10 cellular contexts compared by ENCODE assay signal in the genomic region with DNA sequence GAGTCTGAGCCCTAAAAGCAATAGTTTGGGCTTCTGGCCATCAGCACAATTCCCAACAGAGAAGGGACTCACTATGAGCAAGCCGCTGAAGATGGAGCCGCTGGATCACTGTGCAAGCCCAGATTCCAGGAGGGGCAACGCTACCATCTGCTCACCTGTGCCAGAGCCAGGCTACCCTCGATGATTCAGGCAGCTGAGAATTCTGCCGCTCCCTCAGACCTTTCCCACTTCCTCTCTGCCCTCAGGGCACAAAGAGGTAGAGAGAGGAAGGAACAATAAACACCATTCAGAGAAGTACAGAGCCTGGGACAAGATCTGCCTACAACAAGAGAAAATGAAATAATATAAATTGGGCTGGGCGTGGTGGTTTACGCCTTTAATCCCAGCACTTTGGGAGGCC.
A peak's percentile ranks its signal among the peaks of the same experiment; 100 is the strongest.
DNase-seq lines count a peak whose midpoint lies in the region; FAIRE-seq and TF ChIP-seq lines count a peak whose summit lies in the region.
"Had no signal": no experiment of that assay in that cellular context is flagged by ENCODE, and none has a peak within 500 bp of the region (broad histone marks: within the 10 kb centered on the region; RNA-seq: fewer than 3 reads in every experiment).

No MANE protein-coding gene starts in this region.

- peak overlapping the region; percentile 74 for H3K4me2 ChIP-seq in PC-9
- H3K4me2 ChIP-seq in fibroblast of lung (ENCODE audit: extremely low read depth, insufficient read depth, low read length) = peak overlapping the region; percentile 3

- FAIRE-seq in H54 (lab: Jason Lieb, UNC) (peak; percentile 85), small intestine (lab: Jason Lieb, UNC) (no peak)

- TF ChIP-seq CTCF in PC-9 (conservative IDR thresholded peaks at IDR 0.05) (no peak), fibroblast of lung (conservative IDR thresholded peaks at IDR 0.05 in 1 of 2, IDR thresholded peaks at IDR 0.05 in 1 of 2; ENCODE audit: low read depth in 1 of 2, low read length in 2 of 2) (no peak)

- H2AFZ ChIP-seq in PC-9 (0 out of 2 replicates have a peak overlapping the region, but pooled peaks have one; percentile 29), fibroblast of lung (ENCODE audit: low read length) (no peak overlapping the region)

- H3K4me3 ChIP-seq in PC-9 (peak overlapping the region; percentile 49; the same call in 1 of the 2 replicates), fibroblast of lung (replicated peaks in 1 of 4; ENCODE audit: control extremely low read depth in 1 of 4, insufficient read depth in 1 of 4, low read depth in 3 of 4, low read length in 4 of 4) (no peak overlapping the region), small intestine (ENCODE audit: low read depth in 1 of 2, low read length in 2 of 2) (no peak overlapping the region)

- peaks cover 27% of the 10 kb centered on the region for H3F3A ChIP-seq in PC-9 (ENCODE audit: insufficient read depth, low read depth)

- no peaks in the 10 kb centered on the region for H3K9me2 ChIP-seq in PC-9 (ENCODE audit: insufficient read depth)

- POLR2A ChIA-PET in PC-9 (lab: Charles Lee; ENCODE audit: unreplicated experiment) = interaction anchor here (0.7 kb wide), 2 partner anchors 11 to 50 kb away, joined by 3 to 5 read pairs; no protein-coding TSS in a partner anchor

- peak; percentile 79 for DNase-seq in H54 (ENCODE audit: insufficient read length, low spot score)
- peak; percentile 85 to 95 for DNase-seq in PC-9
- no peak for DNase-seq in fibroblast of lung (ENCODE audit: low read depth in 2 of 2)
- peak; percentile 14 for DNase-seq in small intestine
- no peak for DNase-seq in activated effector memory CD4-positive, alpha-beta T cell treated with Interleukin-2 at 50 U/mL for 16 hours
- DNase-seq in NCI-H524 treated with DMSO at 0.1 percent for 48 hours (lab: John Stamatoyannopoulos, UW) = no peak
- no peak for DNase-seq in activated CD4-positive, CD25-positive, alpha-beta regulatory T cell (lab: John Stamatoyannopoulos, UW)
- no peak for DNase-seq in GM19238 (ENCODE audit: insufficient read length, low spot score)
- DNase-seq: activated CD4-positive, alpha-beta memory T cell treated with anti-CD3 and anti-CD28 coated beads for 36 hours; NCI-H1092 treated with DMSO at 0.1 percent for 48 hours had no signal

- CTCF ChIA-PET in PC-9 (lab: Charles Lee) = interaction anchor here (0.7 kb wide), 1 partner anchor 823 kb away, joined by 4 read pairs; no protein-coding TSS in a partner anchor

- no peaks in the 10 kb centered on the region for H4K20me1 ChIP-seq in PC-9 (ENCODE audit: insufficient read depth)
- H4K20me1 ChIP-seq in fibroblast of lung (ENCODE audit: control insufficient read depth, extremely low read depth, insufficient read depth, low read length) = no peaks in the 10 kb centered on the region

- WGBS in small intestine, 3 donors = 76 to 84% (median 79%) methylated on average over 7 of the region's 7 CpGs

- H3K4me1 ChIP-seq in PC-9 (replicated peaks; ENCODE audit: insufficient read depth) (peaks cover 23% of the 10 kb centered on the region), fibroblast of lung (ENCODE audit: control insufficient read depth, extremely low read depth, insufficient read depth, low read length) (peaks cover 42% of the 10 kb centered on the region), small intestine (ENCODE audit: control insufficient read depth in 2 of 2, insufficient read depth in 1 of 2, low read depth in 1 of 2, low read length in 1 of 2) (peaks cover 0 to 5% of the 10 kb centered on the region in 2 donors)

- no peak for TF ChIP-seq POLR2A in H54 (IDR thresholded peaks at IDR 0.05; ENCODE audit: low read depth, low read length)

- H3K27me3 ChIP-seq in PC-9 (ENCODE audit: insufficient read depth, low read depth) (no peaks in the 10 kb centered on the region), fibroblast of lung (ENCODE audit: control insufficient read depth, insufficient read depth, low read length) (no peaks in the 10 kb centered on the region), small intestine (ENCODE audit: control insufficient read depth in 2 of 2, insufficient read depth in 2 of 2, low read length in 2 of 2) (no peaks in the 10 kb centered on the region)

- no peak overlapping the region for H3K9ac ChIP-seq in fibroblast of lung (ENCODE audit: insufficient read depth, low read length)

- intact Hi-C loops in PC-9 (cut with micrococcal nuclease; ENCODE audit: unreplicated experiment) = loop anchor here (1.0 to 2.0 kb wide), 2 partner anchors 53 to 61 kb away; no protein-coding TSS in a partner anchor

- H3K79me2 ChIP-seq in PC-9 (ENCODE audit: low read depth) (0 out of 2 replicates have a peak, but pooled peaks cover 5% of the 10 kb centered on the region), fibroblast of lung (ENCODE audit: control insufficient read depth, insufficient read depth, low read length) (peaks cover 7% of the 10 kb centered on the region)

- H3K9me3 ChIP-seq in PC-9 (ENCODE audit: insufficient read depth, low read depth) = no peaks in the 10 kb centered on the region
- H3K9me3 ChIP-seq in fibroblast of lung (ENCODE audit: control insufficient read depth, insufficient read depth, low read depth, low read length) = no peaks in the 10 kb centered on the region
- no peaks in the 10 kb centered on the region for H3K9me3 ChIP-seq in small intestine (ENCODE audit: control insufficient read depth, low read depth)

- peaks cover 24% of the 10 kb centered on the region for H3K36me3 ChIP-seq in PC-9 (ENCODE audit: low read depth)
- H3K36me3 ChIP-seq in fibroblast of lung (ENCODE audit: control insufficient read depth, insufficient read depth, low read length) = peaks cover 28% of the 10 kb centered on the region
- no peaks in the 10 kb centered on the region for H3K36me3 ChIP-seq in small intestine (ENCODE audit: control insufficient read depth in 2 of 2, insufficient read depth in 2 of 2, low read length in 2 of 2)

- BruUV-seq in PC-9 (replicated peaks; lab: Mats Ljungman, UMichigan) = no TSS peak

- H3K27ac ChIP-seq in PC-9 = peak overlapping the region; percentile 98
- H3K27ac ChIP-seq in fibroblast of lung (ENCODE audit: insufficient read depth, low read length) = peak overlapping the region; percentile 75
- H3K27ac ChIP-seq in small intestine (ENCODE audit: low read depth in 1 of 2, low read length in 1 of 2) = peak overlapping the region in 1 of 2 donors; percentile 65

Comparison
In these comparisons a context has a peak if more than half of its experiments do, and no peak if none do; other contexts are left out.
1. DNase-seq: peak in H54 (single experiment), PC-9 (2 of 2) and small intestine (single experiment); none in fibroblast of lung (0 of 2), activated effector memory CD4-positive, alpha-beta T cell treated with Interleukin-2 at 50 U/mL for 16 hours (single experiment), NCI-H524 treated with DMSO at 0.1 percent for 48 hours (single experiment), activated CD4-positive, CD25-positive, alpha-beta regulatory T cell (0 of 4) and GM19238 (single experiment).